9 cellular contexts compared by ENCODE assay signal in the genomic region with DNA sequence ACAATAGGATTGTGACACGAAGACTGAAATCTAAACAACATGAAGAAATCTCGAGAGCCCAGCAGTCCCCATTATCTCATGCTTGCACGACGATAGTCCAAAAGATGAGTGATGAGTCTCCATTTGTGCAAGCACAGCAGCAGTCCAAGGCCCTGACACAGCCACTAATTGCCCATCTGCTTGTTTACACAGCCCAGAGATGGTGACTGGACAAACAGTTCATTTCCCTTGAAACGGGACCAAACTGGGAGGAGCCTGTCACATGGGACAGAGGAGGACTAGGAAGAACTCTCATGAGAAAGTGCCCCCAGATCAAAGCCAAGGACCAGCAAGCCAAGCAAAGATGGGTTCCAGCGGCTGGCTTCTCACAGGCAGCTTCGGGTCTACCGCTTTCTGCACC.
DNase-seq lines count a peak whose midpoint lies in the region; ATAC-seq, FAIRE-seq and TF ChIP-seq lines count a peak whose summit lies in the region.
"Had no signal": no experiment of that assay in that cellular context is flagged by ENCODE, and none has a peak within 500 bp of the region (broad histone marks: within the 10 kb centered on the region; RNA-seq: fewer than 3 reads in every experiment).

No MANE protein-coding gene starts in this region.

- FAIRE-seq in H54 (lab: Jason Lieb, UNC) (peak; percentile 67), small intestine (lab: Jason Lieb, UNC) (no peak)

- peaks cover 6% of the 10 kb centered on the region for H3K27me3 Mint-ChIP-seq in endothelial cell (ENCODE audit: unreplicated experiment)
- peaks cover 7% of the 10 kb centered on the region for H3K27me3 Mint-ChIP-seq in activated CD4-positive, alpha-beta T cell treated with anti-CD3 and anti-CD28 coated beads, Interleukin-2, amount 10 ng/mL, durations not matched to agents 7 days and 5 days

- H3K9me3 ChIP-seq in RWPE2 (ENCODE audit: severe bottlenecking) (no peaks in the 10 kb centered on the region), small intestine (ENCODE audit: control insufficient read depth, low read depth) (no peaks in the 10 kb centered on the region), OCI-LY7 (ENCODE audit: low read length) (no peaks in the 10 kb centered on the region)

- no peak overlapping the region for H3K4me2 ChIP-seq in OCI-LY7 (ENCODE audit: low read length)

- no peak overlapping the region for H3K4me3 Mint-ChIP-seq in endothelial cell (ENCODE audit: unreplicated experiment)
- H3K4me3 Mint-ChIP-seq in activated CD4-positive, alpha-beta T cell treated with anti-CD3 and anti-CD28 coated beads, Interleukin-2, amount 10 ng/mL, durations not matched to agents 7 days and 5 days, result no peak overlapping the region

- 62 to 91% (median 72%) methylated on average over 8 of the region's 8 CpGs for WGBS in small intestine, 3 donors

- H3K27me3 ChIP-seq in RWPE2 (ENCODE audit: insufficient read depth, poor library complexity, severe bottlenecking) (no peaks in the 10 kb centered on the region), small intestine (ENCODE audit: control insufficient read depth in 2 of 2, insufficient read depth in 2 of 2, low read length in 2 of 2) (no peaks in the 10 kb centered on the region)

- H3K9me3 Mint-ChIP-seq in endothelial cell (ENCODE audit: unreplicated experiment), result no peaks in the 10 kb centered on the region
- H3K9me3 Mint-ChIP-seq in activated CD4-positive, alpha-beta T cell treated with anti-CD3 and anti-CD28 coated beads, Interleukin-2, amount 10 ng/mL, durations not matched to agents 7 days and 5 days, result no peaks in the 10 kb centered on the region

- no TSS peak for BruUV-seq in OCI-LY7 (replicated peaks; lab: Mats Ljungman, UMichigan)

- intact Hi-C loops in OCI-LY7 (cut with micrococcal nuclease; ENCODE audit: unreplicated experiment), result no loop called here

- CTCF ChIA-PET in OCI-LY7 (lab: Charles Lee; ENCODE audit: unreplicated experiment), result no interaction called here
- CTCF ChIA-PET in activated CD4-positive, alpha-beta T cell treated with anti-CD3 and anti-CD28 coated beads, Interleukin-2, amount 10 ng/mL, durations not matched to agents 7 days and 5 days (lab: Charles Lee), result interaction anchor here (0.6 kb wide), 1 partner anchor 159 kb away, joined by 3 read pairs; no protein-coding TSS in a partner anchor

- H2AFZ ChIP-seq in OCI-LY7 (ENCODE audit: low read length), result no peak overlapping the region

- no peaks in the 10 kb centered on the region for H4K20me1 ChIP-seq in OCI-LY7 (ENCODE audit: insufficient read depth, low read length)

- H3K79me2 ChIP-seq in OCI-LY7 (ENCODE audit: insufficient read depth, low read depth, low read length), result no peaks in the 10 kb centered on the region

- no peaks in the 10 kb centered on the region for H3K4me1 Mint-ChIP-seq in endothelial cell (ENCODE audit: unreplicated experiment)
- no peaks in the 10 kb centered on the region for H3K4me1 Mint-ChIP-seq in activated CD4-positive, alpha-beta T cell treated with anti-CD3 and anti-CD28 coated beads, Interleukin-2, amount 10 ng/mL, durations not matched to agents 7 days and 5 days

- TF ChIP-seq CTCF in RWPE2 (IDR thresholded peaks at IDR 0.05; ENCODE audit: poor library complexity, severe bottlenecking), result no peak
- TF ChIP-seq CTCF in OCI-LY7 (conservative IDR thresholded peaks at IDR 0.05; ENCODE audit: low read length), result no peak
- no peak for TF ChIP-seq CTCF in endothelial cell (IDR thresholded peaks at IDR 0.05; ENCODE audit: unreplicated experiment)

- no peaks in the 10 kb centered on the region for H3K36me3 Mint-ChIP-seq in endothelial cell (ENCODE audit: low read depth, unreplicated experiment)
- no peaks in the 10 kb centered on the region for H3K36me3 Mint-ChIP-seq in activated CD4-positive, alpha-beta T cell treated with anti-CD3 and anti-CD28 coated beads, Interleukin-2, amount 10 ng/mL, durations not matched to agents 7 days and 5 days (ENCODE audit: low read depth)

- POLR2A ChIA-PET in OCI-LY7 (lab: Charles Lee), result no interaction called here
- POLR2A ChIA-PET in activated CD4-positive, alpha-beta T cell treated with anti-CD3 and anti-CD28 coated beads, Interleukin-2, amount 10 ng/mL, durations not matched to agents 7 days and 5 days (lab: Charles Lee), result no interaction called here

- H3K4me3 ChIP-seq in RWPE2 (ENCODE audit: severe bottlenecking) (no peak overlapping the region), small intestine (ENCODE audit: low read depth in 1 of 2, low read length in 2 of 2) (no peak overlapping the region), OCI-LY7 (ENCODE audit: low read depth, low read length, poor library complexity, severe bottlenecking) (no peak overlapping the region)

- H3K4me1 ChIP-seq in RWPE2 (ENCODE audit: insufficient read depth, poor library complexity, severe bottlenecking) (peaks cover 1% of the 10 kb centered on the region), small intestine (ENCODE audit: control insufficient read depth in 2 of 2, insufficient read depth in 1 of 2, low read depth in 1 of 2, low read length in 1 of 2) (no peaks in the 10 kb centered on the region), OCI-LY7 (ENCODE audit: insufficient read depth, low read length, poor library complexity, severe bottlenecking) (peaks cover 10% of the 10 kb centered on the region)

- no peaks in the 10 kb centered on the region for H3K9me2 ChIP-seq in OCI-LY7 (ENCODE audit: insufficient read depth, low read length)

- no peaks in the 10 kb centered on the region for H3K36me3 ChIP-seq in RWPE2 (ENCODE audit: low read depth)
- no peaks in the 10 kb centered on the region for H3K36me3 ChIP-seq in small intestine (ENCODE audit: control insufficient read depth in 2 of 2, insufficient read depth in 2 of 2, low read length in 2 of 2)
- H3K36me3 ChIP-seq in OCI-LY7 (ENCODE audit: insufficient read depth, low read length), result no peaks in the 10 kb centered on the region

- H3K27ac ChIP-seq in RWPE2 (ENCODE audit: poor library complexity, severe bottlenecking) (no peak overlapping the region), small intestine (ENCODE audit: low read depth in 1 of 2, low read length in 1 of 2) (peak overlapping the region in 1 of 2 donors; percentile 13), OCI-LY7 (ENCODE audit: low read depth, low read length, poor library complexity, severe bottlenecking) (no peak overlapping the region)

- no peak overlapping the region for H3K27ac Mint-ChIP-seq in endothelial cell (ENCODE audit: unreplicated experiment)
- H3K27ac Mint-ChIP-seq in activated CD4-positive, alpha-beta T cell treated with anti-CD3 and anti-CD28 coated beads, Interleukin-2, amount 10 ng/mL, durations not matched to agents 7 days and 5 days, result no peak overlapping the region

- ATAC-seq in RWPE2 (ENCODE audit: low read depth) (peak; percentile 64), GM18517 (IDR thresholded peaks at IDR 0.05; ENCODE audit: unreplicated experiment) (no peak)

- DNase-seq in H54 (ENCODE audit: insufficient read length, low spot score) (peak; percentile 27), RWPE2 (ENCODE audit: low spot score) (no peak), globus pallidus (ENCODE audit: low spot score) (peak; percentile 91), small intestine (peak; percentile 3), OCI-LY7 (ENCODE audit: low spot score) (no peak), endothelial cell (ENCODE audit: low spot score) (no peak)
- DNase-seq in activated CD4-positive, alpha-beta T cell treated with anti-CD3 and anti-CD28 coated beads, Interleukin-2, amount 10 ng/mL, durations not matched to agents 7 days and 5 days, result no peak
- DNase-seq: NCI-H82 had no signal

- TF ChIP-seq POLR2A in H54 (IDR thresholded peaks at IDR 0.05; ENCODE audit: low read depth, low read length), result 0 out of 2 replicates have a peak, but pooled peaks have one; percentile 16

Comparison
In these comparisons a context has a peak if more than half of its experiments do, and no peak if none do; other contexts are left out.
1. DNase-seq: peak in H54 (single experiment), globus pallidus (single experiment) and small intestine (single experiment); none in RWPE2 (single experiment), OCI-LY7 (single experiment), endothelial cell (single experiment) and activated CD4-positive, alpha-beta T cell treated with anti-CD3 and anti-CD28 coated beads, Interleukin-2, amount 10 ng/mL, durations not matched to agents 7 days and 5 days (single experiment).